In the genomic region with DNA sequence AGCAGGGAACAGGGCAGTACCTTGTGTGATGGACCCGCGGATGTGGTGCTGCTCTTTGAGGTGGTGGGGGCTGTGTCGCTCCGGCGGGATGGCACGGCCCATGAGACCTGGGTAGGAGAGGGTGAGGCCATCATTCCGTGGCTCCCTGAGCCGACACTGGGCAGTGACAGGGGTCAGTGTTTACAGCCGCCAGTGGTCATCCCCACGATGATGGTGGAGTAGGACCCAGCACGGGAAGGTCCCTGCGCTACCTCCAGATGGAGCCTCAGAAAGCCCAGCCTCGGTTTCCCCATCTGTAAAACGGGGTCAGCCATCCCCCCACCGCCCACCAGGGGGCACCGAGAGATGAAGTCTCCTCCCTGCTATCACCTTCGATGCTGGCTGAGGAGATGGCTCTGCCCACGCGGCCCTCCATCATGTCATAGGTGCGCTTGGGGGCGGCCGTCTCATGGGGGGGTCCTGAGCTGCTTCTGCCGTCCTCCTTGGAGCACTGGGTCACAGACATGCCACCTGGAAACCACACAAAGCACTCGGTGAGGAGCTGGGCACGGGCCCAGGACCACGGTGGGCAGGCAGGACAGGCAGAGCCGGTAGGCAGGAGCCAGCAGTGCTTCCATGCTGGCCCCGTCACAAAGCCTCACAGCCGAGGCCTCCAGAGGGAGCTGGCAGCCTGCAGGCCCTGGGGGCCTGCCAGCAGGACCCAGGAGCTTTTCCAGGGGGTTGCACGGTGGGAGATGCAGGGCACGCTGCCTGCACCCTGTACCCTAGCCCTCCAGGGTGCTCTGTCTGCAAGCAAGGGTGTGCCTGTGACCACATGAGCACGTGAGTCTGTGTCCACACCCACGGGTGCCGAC, we compare ENCODE assay signal across 9 cellular contexts. TPM values are rescaled to one million over a fixed set of nuclear protein-coding genes. Genes with fewer than 3 reads are reported as not detected.
DNase-seq lines count a peak whose midpoint lies in the region; ATAC-seq and TF ChIP-seq lines count a peak whose summit lies in the region.
"Had no signal": no experiment of that assay in that cellular context is flagged by ENCODE, and none has a peak within 500 bp of the region (broad histone marks: within the 10 kb centered on the region; RNA-seq: fewer than 3 reads in every experiment).

No MANE protein-coding gene starts in this region.

- TF ChIP-seq CTCF in breast epithelium (IDR thresholded peaks at IDR 0.05) (peak in 2 of 3 donors; percentile 42 to 52), ovary (IDR thresholded peaks at IDR 0.05) (peak in 2 of 3 donors; percentile 43 to 53)

- 67 to 74% (median 73%) methylated on average over 29 to 34 of the region's 34 CpGs for WGBS in ovary, 3 donors

- TF ChIP-seq EP300 in ovary (IDR thresholded peaks at IDR 0.05), result no peak

- H3K27me3 ChIP-seq in breast epithelium, result no peaks in the 10 kb centered on the region
- H3K27me3 ChIP-seq in ovary, result no peaks in the 10 kb centered on the region

- H3K4me1 ChIP-seq in breast epithelium (no peaks in the 10 kb centered on the region), ovary (ENCODE audit: insufficient read depth) (peaks cover 5% of the 10 kb centered on the region)
- H3K4me1 ChIP-seq: HAP-1 had no signal

- H3K27me3 Mint-ChIP-seq in T-helper 2 cell treated with Interferon-gamma antibody and Interleukin-4, amounts not matched to agents 5 μg/mL and 100 μg/mL, for 36 hours (ENCODE audit: low read depth), result no peaks in the 10 kb centered on the region

- H3K4me3 ChIP-seq in breast epithelium (no peak overlapping the region), ovary (no peak overlapping the region)
- H3K4me3 ChIP-seq: HAP-1 had no signal

- peak overlapping the region; percentile 38 to 40 for H3K27ac ChIP-seq in breast epithelium
- H3K27ac ChIP-seq in ovary, result no peak overlapping the region

- no peak for TF ChIP-seq POLR2A in breast epithelium (IDR thresholded peaks at IDR 0.05)
- no peak for TF ChIP-seq POLR2A in ovary (IDR thresholded peaks at IDR 0.05)

- no peaks in the 10 kb centered on the region for H3K9me3 Mint-ChIP-seq in T-helper 2 cell treated with Interferon-gamma antibody and Interleukin-4, amounts not matched to agents 5 μg/mL and 100 μg/mL, for 36 hours

- no peaks in the 10 kb centered on the region for H3K9me3 ChIP-seq in breast epithelium
- H3K9me3 ChIP-seq in ovary, result no peaks in the 10 kb centered on the region
- H3K9me3 ChIP-seq: HAP-1 had no signal

- H3K36me3 ChIP-seq in breast epithelium (no peaks in the 10 kb centered on the region), ovary (no peaks in the 10 kb centered on the region)

- H3K27ac Mint-ChIP-seq in T-helper 2 cell treated with Interferon-gamma antibody and Interleukin-4, amounts not matched to agents 5 μg/mL and 100 μg/mL, for 36 hours, result no peak overlapping the region

- no peak overlapping the region for H3K4me3 Mint-ChIP-seq in T-helper 2 cell treated with Interferon-gamma antibody and Interleukin-4, amounts not matched to agents 5 μg/mL and 100 μg/mL, for 36 hours

- no peaks in the 10 kb centered on the region for H3K4me1 Mint-ChIP-seq in T-helper 2 cell treated with Interferon-gamma antibody and Interleukin-4, amounts not matched to agents 5 μg/mL and 100 μg/mL, for 36 hours (ENCODE audit: low read depth)

- intact Hi-C loops in breast epithelium (cut with DNase I; ENCODE audit: low total_unique reads), result no loop called here
- intact Hi-C loops in ovary (cut with DNase I), result loop anchor here in 1 of 4 donors (2.0 kb wide), 1 partner anchor 423 kb away; no protein-coding TSS in a partner anchor

- DNase-seq in D341Med (ENCODE audit: low spot score) (peak; percentile 67), OCI-M1 (lab: John Stamatoyannopoulos, UW) (peak; percentile 25), breast epithelium (ENCODE audit: low spot score in 2 of 2) (no peak), ovary (no peak), SK-N-DZ (ENCODE audit: low spot score) (no peak)
- DNase-seq in T-helper 2 cell treated with Interferon-gamma antibody and Interleukin-4, amounts not matched to agents 5 μg/mL and 100 μg/mL, for 36 hours (ENCODE audit: low spot score), result no peak

- H3K36me3 Mint-ChIP-seq in T-helper 2 cell treated with Interferon-gamma antibody and Interleukin-4, amounts not matched to agents 5 μg/mL and 100 μg/mL, for 36 hours (ENCODE audit: low read depth), result peaks cover 12% of the 10 kb centered on the region

- ATAC-seq in HG03439 (IDR thresholded peaks at IDR 0.05; ENCODE audit: unreplicated experiment) (no peak), HG02642 (IDR thresholded peaks at IDR 0.05; ENCODE audit: poor library complexity, unreplicated experiment) (no peak)

RNA-seq across cellular contexts. Expression of a gene that starts 53.1 kb away (rescaled TPM):
- total RNA-seq in breast epithelium (10 to 100 TPM in 1 of 3 donors, 1 to 10 TPM in 1, not detected in 1; 1.3 to 11.4 TPM), ovary (1 to 10 TPM; 1.1 to 8.7 (median 4.0) TPM)
- polyA plus RNA-seq in ovary, result 1 to 10 TPM in 1 of 2 donors, under 1 TPM in 1; 0.72 to 3.0 TPM
- 2.3 and 2.8 TPM in 2 replicates for polyA plus RNA-seq in SK-N-DZ (2014; cell fraction: cytosol; rRNA removed)
- polyA plus RNA-seq in SK-N-DZ (2014; cell fraction: nucleus; rRNA removed), result 3.5 and 4.8 TPM in 2 replicates

Comparison
In these comparisons a context has a peak if more than half of its experiments do, and no peak if none do; other contexts are left out.
1. DNase-seq: peak in D341Med (single experiment) and OCI-M1 (single experiment); none in breast epithelium (0 of 2), ovary (0 of 5), T-helper 2 cell treated with Interferon-gamma antibody and Interleukin-4, amounts not matched to agents 5 μg/mL and 100 μg/mL, for 36 hours (single experiment) and SK-N-DZ (single experiment).
2. H3K27ac ChIP-seq: peak in breast epithelium (2 of 2); none in ovary (0 of 2).